ENCODE assay signal across 1 cellular context in the genomic region with DNA sequence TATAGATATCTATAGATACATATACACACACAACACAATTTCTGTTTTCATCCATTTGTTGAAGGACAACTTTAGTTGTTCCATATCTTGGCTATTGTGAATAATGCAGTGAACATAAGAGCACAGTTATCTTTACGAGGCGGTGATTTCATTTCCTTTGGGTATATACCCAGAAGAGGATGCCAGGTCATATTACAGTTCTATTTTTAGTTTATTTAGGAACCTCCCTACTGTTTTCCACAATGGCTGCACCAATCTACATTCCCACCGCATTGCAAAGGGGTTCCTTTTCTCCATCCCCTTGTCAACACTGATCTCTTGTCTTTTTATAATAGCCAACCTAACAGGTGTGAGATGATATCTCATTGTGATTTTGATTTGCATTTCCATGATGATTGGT.
TF ChIP-seq lines count a peak whose summit lies in the region.

No MANE protein-coding gene starts in this region.

TF ChIP-seq in GM23338, 12 proteins besides CTCF, POLR2A, EP300 and RAD21:
- TF ChIP-seq, protein P1, sequence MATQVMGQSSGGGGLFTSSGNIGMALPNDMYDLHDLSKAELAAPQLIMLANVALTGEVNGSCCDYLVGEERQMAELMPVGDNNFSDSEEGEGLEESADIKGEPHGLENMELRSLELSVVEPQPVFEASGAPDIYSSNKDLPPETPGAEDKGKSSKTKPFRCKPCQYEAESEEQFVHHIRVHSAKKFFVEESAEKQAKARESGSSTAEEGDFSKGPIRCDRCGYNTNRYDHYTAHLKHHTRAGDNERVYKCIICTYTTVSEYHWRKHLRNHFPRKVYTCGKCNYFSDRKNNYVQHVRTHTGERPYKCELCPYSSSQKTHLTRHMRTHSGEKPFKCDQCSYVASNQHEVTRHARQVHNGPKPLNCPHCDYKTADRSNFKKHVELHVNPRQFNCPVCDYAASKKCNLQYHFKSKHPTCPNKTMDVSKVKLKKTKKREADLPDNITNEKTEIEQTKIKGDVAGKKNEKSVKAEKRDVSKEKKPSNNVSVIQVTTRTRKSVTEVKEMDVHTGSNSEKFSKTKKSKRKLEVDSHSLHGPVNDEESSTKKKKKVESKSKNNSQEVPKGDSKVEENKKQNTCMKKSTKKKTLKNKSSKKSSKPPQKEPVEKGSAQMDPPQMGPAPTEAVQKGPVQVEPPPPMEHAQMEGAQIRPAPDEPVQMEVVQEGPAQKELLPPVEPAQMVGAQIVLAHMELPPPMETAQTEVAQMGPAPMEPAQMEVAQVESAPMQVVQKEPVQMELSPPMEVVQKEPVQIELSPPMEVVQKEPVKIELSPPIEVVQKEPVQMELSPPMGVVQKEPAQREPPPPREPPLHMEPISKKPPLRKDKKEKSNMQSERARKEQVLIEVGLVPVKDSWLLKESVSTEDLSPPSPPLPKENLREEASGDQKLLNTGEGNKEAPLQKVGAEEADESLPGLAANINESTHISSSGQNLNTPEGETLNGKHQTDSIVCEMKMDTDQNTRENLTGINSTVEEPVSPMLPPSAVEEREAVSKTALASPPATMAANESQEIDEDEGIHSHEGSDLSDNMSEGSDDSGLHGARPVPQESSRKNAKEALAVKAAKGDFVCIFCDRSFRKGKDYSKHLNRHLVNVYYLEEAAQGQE (IDR thresholded peaks at IDR 0.05; ENCODE audit: unreplicated experiment), result no peak
- no peak for TF ChIP-seq CREB1 (CRISPR knock-in tag; IDR thresholded peaks at IDR 0.05; ENCODE audit: low read depth)
- no peak for TF ChIP-seq ZNF114 (CRISPR knock-in tag; IDR thresholded peaks at IDR 0.05)
- TF ChIP-seq EZH2phosphoT487 (IDR thresholded peaks at IDR 0.05; ENCODE audit: unreplicated experiment), result no peak
- TF ChIP-seq NANOG (IDR thresholded peaks at IDR 0.05; ENCODE audit: borderline replicate concordance), result peak; percentile 68
